ENCODE assay signal across 23 cellular contexts in the genomic region with DNA sequence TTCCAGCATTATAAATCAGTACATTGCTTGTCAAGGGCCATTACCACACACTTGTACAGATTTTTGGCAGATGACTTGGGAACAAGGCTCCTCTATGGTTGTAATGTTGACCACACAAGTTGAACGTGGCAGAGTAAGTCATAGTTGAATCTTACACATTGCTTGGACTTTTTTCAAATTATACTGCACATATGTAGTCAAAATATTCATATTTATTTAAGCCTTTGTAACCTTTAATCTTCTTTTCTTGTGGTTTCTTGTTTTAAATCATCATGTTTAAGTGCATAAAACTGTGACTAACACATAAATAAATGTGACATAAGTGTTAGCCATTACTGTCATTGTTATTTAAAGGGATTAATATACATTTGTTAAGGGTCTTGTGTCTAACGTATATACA. TPM values are rescaled to one million over a fixed set of nuclear protein-coding genes. Genes with fewer than 3 reads are reported as not detected.
DNase-seq lines count a peak whose midpoint lies in the region; ATAC-seq and TF ChIP-seq lines count a peak whose summit lies in the region.
"Had no signal": no experiment of that assay in that cellular context is flagged by ENCODE, and none has a peak within 500 bp of the region (broad histone marks: within the 10 kb centered on the region; RNA-seq: fewer than 3 reads in every experiment).

No MANE protein-coding gene starts in this region.

- no peaks in the 10 kb centered on the region for H3K9me3 ChIP-seq in upper lobe of right lung
- H3K9me3 ChIP-seq: esophagus muscularis mucosa, upper lobe of left lung had no signal

- H3K27me3 Mint-ChIP-seq in activated CD8-positive, alpha-beta memory T cell treated with anti-CD3 and anti-CD28 coated beads, Interleukin-2, amount 10 ng/mL, durations not matched to agents 7 days and 5 days = no peaks in the 10 kb centered on the region
- no peaks in the 10 kb centered on the region for H3K27me3 Mint-ChIP-seq in activated naive CD8-positive, alpha-beta T cell treated with anti-CD3 and anti-CD28 coated beads, Interleukin-2, amount 50 U/mL, for 24 hours
- H3K27me3 Mint-ChIP-seq: brain; CD4-positive, alpha-beta T cell; stimulated activated naive B cell treated with anti-CD40 and anti-IgM and Interleukin-4, amounts not matched to agents 10 μg/mL and 1 μg/mL and 100 μg/mL, for 72 hours had no signal

- no peak overlapping the region for H3K4me3 Mint-ChIP-seq in activated CD8-positive, alpha-beta memory T cell treated with anti-CD3 and anti-CD28 coated beads, Interleukin-2, amount 10 ng/mL, durations not matched to agents 7 days and 5 days
- no peak overlapping the region for H3K4me3 Mint-ChIP-seq in activated naive CD8-positive, alpha-beta T cell treated with anti-CD3 and anti-CD28 coated beads, Interleukin-2, amount 50 U/mL, for 24 hours
- H3K4me3 Mint-ChIP-seq: brain; CD4-positive, alpha-beta T cell; stimulated activated naive B cell treated with anti-CD40 and anti-IgM and Interleukin-4, amounts not matched to agents 10 μg/mL and 1 μg/mL and 100 μg/mL, for 72 hours had no signal

- intact Hi-C loops in upper lobe of right lung (cut with DNase I) = no loop called here

- H3K36me3 Mint-ChIP-seq in activated CD8-positive, alpha-beta memory T cell treated with anti-CD3 and anti-CD28 coated beads, Interleukin-2, amount 10 ng/mL, durations not matched to agents 7 days and 5 days = peaks cover 74% of the 10 kb centered on the region
- peaks cover 36% of the 10 kb centered on the region for H3K36me3 Mint-ChIP-seq in activated naive CD8-positive, alpha-beta T cell treated with anti-CD3 and anti-CD28 coated beads, Interleukin-2, amount 50 U/mL, for 24 hours (ENCODE audit: low read depth)

- H3K27ac Mint-ChIP-seq in activated CD8-positive, alpha-beta memory T cell treated with anti-CD3 and anti-CD28 coated beads, Interleukin-2, amount 10 ng/mL, durations not matched to agents 7 days and 5 days = no peak overlapping the region
- no peak overlapping the region for H3K27ac Mint-ChIP-seq in activated naive CD8-positive, alpha-beta T cell treated with anti-CD3 and anti-CD28 coated beads, Interleukin-2, amount 50 U/mL, for 24 hours
- H3K27ac Mint-ChIP-seq: brain; CD4-positive, alpha-beta T cell; stimulated activated naive B cell treated with anti-CD40 and anti-IgM and Interleukin-4, amounts not matched to agents 10 μg/mL and 1 μg/mL and 100 μg/mL, for 72 hours had no signal

- no peak for DNase-seq in activated CD8-positive, alpha-beta memory T cell treated with anti-CD3 and anti-CD28 coated beads, Interleukin-2, amount 10 ng/mL, durations not matched to agents 7 days and 5 days
- DNase-seq in activated CD8-positive, alpha-beta memory T cell treated with anti-CD3 and anti-CD28 coated beads, Interleukin-2, amount 50 U/mL, for 48 hours = no peak
- DNase-seq in activated naive CD8-positive, alpha-beta T cell treated with anti-CD3 and anti-CD28 coated beads, Interleukin-2, amount 50 U/mL, for 24 hours = no peak
- DNase-seq in fibroblast of the aortic adventitia (ENCODE audit: low read depth) (peak; percentile 42), upper lobe of right lung (no peak), NCI-H1417 (lab: John Stamatoyannopoulos, UW) (no peak), kidney tubule cell (ENCODE audit: low spot score) (no peak), SKM-1 (lab: John Stamatoyannopoulos, UW; ENCODE audit: unreplicated experiment) (no peak)
- DNase-seq: activated CD4-positive, CD25-positive, alpha-beta regulatory T cell treated with anti-CD3 and anti-CD28 coated beads, Interleukin-2, amount 50 U/mL, for 72 hours; activated naive CD4-positive, alpha-beta T cell treated with Interleukin-2 at 50 U/mL for 16 hours; CD4-positive, alpha-beta T cell; dorsolateral prefrontal cortex; hippocampal formation; kidney glomerular epithelial cell; midbrain; NCI-H187 treated with DMSO at 0.1 percent for 48 hours; NCI-H510A treated with DMSO at 0.1 percent for 48 hours; retina; SIG-M5; stimulated activated naive B cell treated with anti-CD40 and anti-IgM and Interleukin-4, amounts not matched to agents 10 μg/mL and 1 μg/mL and 100 μg/mL, for 72 hours had no signal

- H3K27ac ChIP-seq in upper lobe of right lung = no peak overlapping the region
- H3K27ac ChIP-seq: dorsolateral prefrontal cortex, esophagus muscularis mucosa, upper lobe of left lung had no signal

- H3K9me3 Mint-ChIP-seq in activated CD8-positive, alpha-beta memory T cell treated with anti-CD3 and anti-CD28 coated beads, Interleukin-2, amount 10 ng/mL, durations not matched to agents 7 days and 5 days (ENCODE audit: low read depth) = no peaks in the 10 kb centered on the region
- H3K9me3 Mint-ChIP-seq in activated naive CD8-positive, alpha-beta T cell treated with anti-CD3 and anti-CD28 coated beads, Interleukin-2, amount 50 U/mL, for 24 hours = no peaks in the 10 kb centered on the region
- H3K9me3 Mint-ChIP-seq: CD4-positive, alpha-beta T cell; stimulated activated naive B cell treated with anti-CD40 and anti-IgM and Interleukin-4, amounts not matched to agents 10 μg/mL and 1 μg/mL and 100 μg/mL, for 72 hours had no signal

- TF ChIP-seq CTCF in fibroblast of the aortic adventitia (IDR thresholded peaks at IDR 0.05; ENCODE audit: insufficient read depth, low read length) (no peak), upper lobe of right lung (IDR thresholded peaks at IDR 0.05) (no peak)

- CTCF ChIA-PET in activated CD8-positive, alpha-beta memory T cell treated with anti-CD3 and anti-CD28 coated beads, Interleukin-2, amount 10 ng/mL, durations not matched to agents 7 days and 5 days (lab: Charles Lee) = no interaction called here

- peaks cover 11% of the 10 kb centered on the region for H3K4me1 Mint-ChIP-seq in activated CD8-positive, alpha-beta memory T cell treated with anti-CD3 and anti-CD28 coated beads, Interleukin-2, amount 10 ng/mL, durations not matched to agents 7 days and 5 days
- peaks cover 17% of the 10 kb centered on the region for H3K4me1 Mint-ChIP-seq in activated naive CD8-positive, alpha-beta T cell treated with anti-CD3 and anti-CD28 coated beads, Interleukin-2, amount 50 U/mL, for 24 hours
- H3K4me1 Mint-ChIP-seq: brain; stimulated activated naive B cell treated with anti-CD40 and anti-IgM and Interleukin-4, amounts not matched to agents 10 μg/mL and 1 μg/mL and 100 μg/mL, for 72 hours had no signal

- no peak overlapping the region for H3K4me3 ChIP-seq in fibroblast of the aortic adventitia (ENCODE audit: low read depth, low read length)
- H3K4me3 ChIP-seq in upper lobe of right lung = no peak overlapping the region
- H3K4me3 ChIP-seq: dorsolateral prefrontal cortex, esophagus muscularis mucosa, upper lobe of left lung had no signal

- no peaks in the 10 kb centered on the region for H3K27me3 ChIP-seq in upper lobe of right lung
- H3K27me3 ChIP-seq: dorsolateral prefrontal cortex, esophagus muscularis mucosa, upper lobe of left lung had no signal

- H3K4me1 ChIP-seq in upper lobe of right lung = no peaks in the 10 kb centered on the region
- H3K4me1 ChIP-seq: esophagus muscularis mucosa had no signal

- ATAC-seq in activated CD8-positive, alpha-beta memory T cell treated with anti-CD3 and anti-CD28 coated beads, Interleukin-2, amount 10 ng/mL, durations not matched to agents 7 days and 5 days = peak; percentile 36
- ATAC-seq in activated naive CD8-positive, alpha-beta T cell treated with anti-CD3 and anti-CD28 coated beads, Interleukin-2, amount 50 U/mL, for 24 hours = peak; percentile 69
- peak; percentile 56 for ATAC-seq in upper lobe of right lung
- ATAC-seq: stimulated activated naive B cell treated with anti-CD40 and anti-IgM and Interleukin-4, amounts not matched to agents 10 μg/mL and 1 μg/mL and 100 μg/mL, for 72 hours had no signal

- H3K36me3 ChIP-seq in upper lobe of right lung = peaks cover 40% of the 10 kb centered on the region

RNA-seq across cellular contexts. Expression of gene EPB41L5, which starts 52.1 kb away (rescaled TPM):
- 1 to 10 TPM; 1.9 to 2.2 TPM for total RNA-seq in activated CD8-positive, alpha-beta memory T cell treated with anti-CD3 and anti-CD28 coated beads, Interleukin-2, amount 10 ng/mL, durations not matched to agents 7 days and 5 days
- total RNA-seq in fibroblast of the aortic adventitia (ENCODE audit: low replicate concordance) = 5.9 and 16.8 TPM in 2 replicates
- 85.5 TPM for total RNA-seq in upper lobe of right lung
